31 cellular contexts compared by ENCODE assay signal in genomic region chr15:92418864-92419263, GRCh38. TPM values are rescaled to one million over a fixed set of nuclear protein-coding genes. Genes with fewer than 3 reads are reported as not detected.
"Had no signal": no experiment of that assay in that cellular context is flagged by ENCODE, and none has a peak within 500 bp of the region (broad histone marks: within the 10 kb centered on the region; RNA-seq: fewer than 3 reads in every experiment).

No MANE protein-coding gene starts in this region.

- ATAC-seq: activated T-cell treated with anti-CD3 and anti-CD28 coated beads, Interleukin-2, amount 50 U/mL, for 72 hours; body of pancreas; gastrocnemius medialis; natural killer cell; stimulated activated memory B cell treated with anti-CD40 and anti-IgM and Interleukin-4, amounts not matched to agents 10 μg/mL and 1 μg/mL and 100 μg/mL, for 72 hours; stimulated activated naive CD8-positive, alpha-beta T cell treated with anti-CD3 and anti-CD28 coated beads, Interleukin-15, amount 100 ng/mL, for 72 hours had no signal

- H3K4me3 ChIP-seq: body of pancreas, cardiac muscle cell, colonic mucosa, gastrocnemius medialis, hepatocyte, ovary, smooth muscle cell, vagina had no signal

- H3K9me3 Mint-ChIP-seq: activated T-cell treated with anti-CD3 and anti-CD28 coated beads, Interleukin-2, amount 50 U/mL, for 72 hours; immature natural killer cell; natural killer cell; stimulated activated memory B cell treated with anti-CD40 and anti-IgM and Interleukin-4, amounts not matched to agents 10 μg/mL and 1 μg/mL and 100 μg/mL, for 72 hours; stimulated activated naive CD8-positive, alpha-beta T cell treated with anti-CD3 and anti-CD28 coated beads, Interleukin-15, amount 100 ng/mL, for 72 hours; T-helper 2 cell treated with Interferon-gamma antibody and Interleukin-4, amounts not matched to agents 5 μg/mL and 100 μg/mL, for 36 hours; type B pancreatic cell had no signal

- H3K27me3 ChIP-seq: body of pancreas, cardiac muscle cell, colonic mucosa, gastrocnemius medialis, hepatocyte, ovary, vagina had no signal

- H3K9me3 ChIP-seq: body of pancreas, colonic mucosa, gastrocnemius medialis, neutrophil, ovary, vagina had no signal

- H3K27ac ChIP-seq: body of pancreas, cardiac muscle cell, colonic mucosa, gastrocnemius medialis, hepatocyte, neutrophil, ovary, vagina had no signal

- H2AFZ ChIP-seq: hepatocyte had no signal

- H3K79me2 ChIP-seq: hepatocyte had no signal

- H3K36me3 ChIP-seq: cardiac muscle cell, colonic mucosa, gastrocnemius medialis, neutrophil, ovary, vagina had no signal

- H3K4me1 ChIP-seq: body of pancreas, colonic mucosa, vagina had no signal

- H3K27me3 Mint-ChIP-seq: progenitor cell of endocrine pancreas, type B pancreatic cell had no signal

- H3K4me1 Mint-ChIP-seq: immature natural killer cell; natural killer cell; stimulated activated memory B cell treated with anti-CD40 and anti-IgM and Interleukin-4, amounts not matched to agents 10 μg/mL and 1 μg/mL and 100 μg/mL, for 72 hours; stimulated activated naive CD8-positive, alpha-beta T cell treated with anti-CD3 and anti-CD28 coated beads, Interleukin-15, amount 100 ng/mL, for 72 hours had no signal

- H3K4me3 Mint-ChIP-seq: activated naive CD8-positive, alpha-beta T cell; activated T-cell treated with anti-CD3 and anti-CD28 coated beads, Interleukin-2, amount 50 U/mL, for 72 hours; immature natural killer cell; natural killer cell; stimulated activated memory B cell treated with anti-CD40 and anti-IgM and Interleukin-4, amounts not matched to agents 10 μg/mL and 1 μg/mL and 100 μg/mL, for 72 hours; stimulated activated naive CD8-positive, alpha-beta T cell treated with anti-CD3 and anti-CD28 coated beads, Interleukin-15, amount 100 ng/mL, for 72 hours; T-helper 2 cell treated with Interferon-gamma antibody and Interleukin-4, amounts not matched to agents 5 μg/mL and 100 μg/mL, for 36 hours; type B pancreatic cell had no signal

- H3K36me3 Mint-ChIP-seq: activated naive CD8-positive, alpha-beta T cell; immature natural killer cell; natural killer cell; stimulated activated memory B cell treated with anti-CD40 and anti-IgM and Interleukin-4, amounts not matched to agents 10 μg/mL and 1 μg/mL and 100 μg/mL, for 72 hours had no signal

- H3K4me2 ChIP-seq: hepatocyte, smooth muscle cell had no signal

- H3K27ac Mint-ChIP-seq: activated naive CD8-positive, alpha-beta T cell; activated T-cell treated with anti-CD3 and anti-CD28 coated beads, Interleukin-2, amount 50 U/mL, for 72 hours; immature natural killer cell; natural killer cell; progenitor cell of endocrine pancreas; stimulated activated memory B cell treated with anti-CD40 and anti-IgM and Interleukin-4, amounts not matched to agents 10 μg/mL and 1 μg/mL and 100 μg/mL, for 72 hours; stimulated activated naive CD8-positive, alpha-beta T cell treated with anti-CD3 and anti-CD28 coated beads, Interleukin-15, amount 100 ng/mL, for 72 hours; T-helper 2 cell treated with Interferon-gamma antibody and Interleukin-4, amounts not matched to agents 5 μg/mL and 100 μg/mL, for 36 hours; type B pancreatic cell had no signal

- DNase-seq: activated CD4-positive, alpha-beta T cell treated with anti-CD3 and anti-CD28 coated beads for 4 hours; activated CD4-positive, alpha-beta T cell treated with anti-CD3 and anti-CD28 coated beads, Interleukin-2, amount 50 U/mL, for 4 hours; activated naive CD4-positive, alpha-beta T cell treated with Interleukin-2 at 50 U/mL for 16 hours; activated T-cell treated with anti-CD3 and anti-CD28 coated beads for 4 hours; activated T-cell treated with anti-CD3 and anti-CD28 coated beads, Interleukin-2, amount 50 U/mL, for 72 hours; aorta; body of pancreas; cerebellar nuclear complex; colonic mucosa; effector CD8-positive, alpha-beta T cell; gastrocnemius medialis; immature natural killer cell; natural killer cell; ovary; retina; stimulated activated CD4-positive, alpha-beta T cell treated with anti-CD3 and anti-CD28 coated beads, Interleukin-1b, Interleukin-23, amount 100 ng/mL, for 48 hours; stimulated activated CD4-positive, alpha-beta T cell treated with anti-CD3 and anti-CD28 coated beads, Interleukin-4, amount 100 ng/mL, for 4 hours; stimulated activated CD8-positive, alpha-beta memory T cell treated with anti-CD3 and anti-CD28 coated beads, Interleukin-4, amount 100 ng/mL, for 48 hours; stimulated activated naive CD8-positive, alpha-beta T cell treated with anti-CD3 and anti-CD28 coated beads, Interleukin-15, amount 100 ng/mL, for 72 hours; substantia nigra; T-helper 1 cell had no signal

RNA-seq across cellular contexts. Expression of gene ST8SIA2, which starts 25.2 kb away (rescaled TPM):
- total RNA-seq: activated T-cell treated with anti-CD3 and anti-CD28 coated beads, Interleukin-2, amount 50 U/mL, for 72 hours; aorta; body of pancreas; gastrocnemius medialis; natural killer cell; vagina had no signal
- polyA plus RNA-seq: immature natural killer cell had no signal
